In genomic region chr15:85727068-85727467, GRCh38 we compare ENCODE assay signal across 9 cellular contexts.
DNase-seq lines count a peak whose midpoint lies in the region; ATAC-seq and TF ChIP-seq lines count a peak whose summit lies in the region.
"Had no signal": no experiment of that assay in that cellular context is flagged by ENCODE, and none has a peak within 500 bp of the region (broad histone marks: within the 10 kb centered on the region; RNA-seq: fewer than 3 reads in every experiment).

No MANE protein-coding gene starts in this region.

- no peak overlapping the region for H3K23ac ChIP-seq in H9 (ENCODE audit: insufficient read length, low read depth, low read length)

- no peak overlapping the region for H3K56ac ChIP-seq in H9 (ENCODE audit: insufficient read length, low read depth, low read length)

- no peaks in the 10 kb centered on the region; a peak in 1 of 5 replicates for H3K9me3 Mint-ChIP-seq in H9

- H3K27me3 ChIP-seq in mammary epithelial cell (ENCODE audit: insufficient read depth, low read length) (no peaks in the 10 kb centered on the region), spleen (replicated peaks in 1 of 7) (no peaks in the 10 kb centered on the region), H9 (ENCODE audit: insufficient read depth, low read length) (no peaks in the 10 kb centered on the region)

- H4K8ac ChIP-seq in H9 (replicated peaks; ENCODE audit: insufficient read length, low read depth, low read length): no peak overlapping the region

- in situ Hi-C loops in mammary epithelial cell (cut with MboI; ENCODE audit: low sequenced_read_pairs in 2 of 2): no loop called here

- no peak overlapping the region for H4K91ac ChIP-seq in H9 (ENCODE audit: insufficient read length, low read depth, low read length)

- no peak overlapping the region for H2BK20ac ChIP-seq in H9 (ENCODE audit: low read depth, low read length, poor library complexity, severe bottlenecking)

- H3K4me3 Mint-ChIP-seq in H9: no peak overlapping the region

- WGBS in mammary epithelial cell (ENCODE audit: low coverage, missing lambda C conversion rate): 17% methylated on average over 2 of the region's 2 CpGs
- 81 to 94% (median 87%) methylated on average over 2 of the region's 2 CpGs for WGBS in spleen, 5 donors
- WGBS in H9 (ENCODE audit: extremely low coverage, insufficient read length, low lambda C conversion rate): no CpG with 5 or more reads among the region's 2 CpGs

- H3K23me2 ChIP-seq in H9 (ENCODE audit: insufficient read length, low read depth, low read length, poor library complexity, severe bottlenecking): no peaks in the 10 kb centered on the region

- intact Hi-C loops in mammary epithelial cell (cut with micrococcal nuclease): loop anchor here (5.0 kb wide), 1 partner anchor 430 kb away; no protein-coding TSS in a partner anchor
- intact Hi-C loops in left colon (cut with DNase I, micrococcal nuclease): loop anchor here in 1 of 2 donors (10.0 kb wide), 1 partner anchor 242 kb away; no protein-coding TSS in a partner anchor
- intact Hi-C loops in spleen (cut with DNase I; ENCODE audit: low total_unique reads): no loop called here

- no peak overlapping the region for H3T11ph ChIP-seq in H9 (ENCODE audit: low read length)

- TF ChIP-seq CTCF in mammary epithelial cell (conservative IDR thresholded peaks at IDR 0.05 in 1 of 2, IDR thresholded peaks at IDR 0.05 in 1 of 2; ENCODE audit: extremely low read depth in 1 of 2, insufficient read depth in 1 of 2, low read depth in 1 of 2, low read length in 2 of 2) (no peak), spleen (IDR thresholded peaks at IDR 0.05 in 8 of 11, conservative IDR thresholded peaks at IDR 0.05 in 3 of 11) (no peak), H9 (conservative IDR thresholded peaks at IDR 0.05) (no peak)

- H2AFZ ChIP-seq in mammary epithelial cell (ENCODE audit: low read depth, low read length) (no peak overlapping the region), H9 (ENCODE audit: low read length) (no peak overlapping the region)

- peaks cover 6% of the 10 kb centered on the region for H3K4me1 ChIP-seq in mammary epithelial cell (ENCODE audit: insufficient read depth, low read length)
- H3K4me1 ChIP-seq in spleen: peaks cover 0 to 43% (median 14%) of the 10 kb centered on the region in 6 donors
- no peaks in the 10 kb centered on the region for H3K4me1 ChIP-seq in H9 (ENCODE audit: insufficient read depth, low read length)

- H3K4ac ChIP-seq in H9 (ENCODE audit: low read depth, low read length): no peak overlapping the region

- H3K18ac ChIP-seq in H9 (ENCODE audit: insufficient read length, low read depth, low read length): no peak overlapping the region

- no peak overlapping the region for H3K27ac Mint-ChIP-seq in H9

- no TSS peak for BruUV-seq in mammary epithelial cell (replicated peaks; lab: Mats Ljungman, UMichigan)

- no peak overlapping the region for H2BK12ac ChIP-seq in H9 (ENCODE audit: insufficient read length, low read depth, low read length)

- H3K9ac ChIP-seq in mammary epithelial cell (ENCODE audit: insufficient read depth, low read length): no peak overlapping the region
- no peak overlapping the region for H3K9ac ChIP-seq in H9 (ENCODE audit: extremely low read depth, insufficient read length, low read length)

- H3K27ac ChIP-seq in mammary epithelial cell (ENCODE audit: insufficient read depth, low read depth, low read length) (no peak overlapping the region), spleen (peak overlapping the region in 6 of 8 donors; percentile 17 to 69 (median 36)), H9 (ENCODE audit: insufficient read length, low read depth, low read length) (no peak overlapping the region)

- no peak overlapping the region for H2BK120ac ChIP-seq in H9 (ENCODE audit: low read depth, low read length, poor library complexity, severe bottlenecking)

- H3K36me3 Mint-ChIP-seq in H9 (ENCODE audit: insufficient read depth in 1 of 3, low read depth in 3 of 3): peaks cover 15 to 43% (median 32%) of the 10 kb centered on the region in 3 experiments

- no peak overlapping the region for H4K5ac ChIP-seq in H9 (ENCODE audit: insufficient read length, low read depth, low read length)

- H4K20me1 ChIP-seq in mammary epithelial cell (ENCODE audit: insufficient read depth, low read length) (no peaks in the 10 kb centered on the region), H9 (ENCODE audit: control insufficient read depth, insufficient read depth, insufficient read length) (no peaks in the 10 kb centered on the region)

- H3K4me1 Mint-ChIP-seq in H9: no peaks in the 10 kb centered on the region

- H2BK5ac ChIP-seq in H9 (ENCODE audit: insufficient read length, low read length): no peak overlapping the region

- CTCF ChIA-PET in mammary epithelial cell (lab: Charles Lee; ENCODE audit: low non-redundant PET): no interaction called here

- H3K9me3 ChIP-seq in mammary epithelial cell (replicated peaks; ENCODE audit: insufficient read depth, low read length) (no peaks in the 10 kb centered on the region), spleen (no peaks in the 10 kb centered on the region), H9 (ENCODE audit: control insufficient read depth, low read depth, low read length) (no peaks in the 10 kb centered on the region)

- no peak overlapping the region for H3K14ac ChIP-seq in H9 (ENCODE audit: insufficient read depth, low read length)

- H2BK15ac ChIP-seq in H9 (ENCODE audit: low read depth, low read length): no peak overlapping the region

- H2AK5ac ChIP-seq in H9 (ENCODE audit: insufficient read length, low read length): no peak overlapping the region

- no peaks in the 10 kb centered on the region for H3K79me1 ChIP-seq in H9 (ENCODE audit: insufficient read depth, low read depth, low read length, poor library complexity, severe bottlenecking)

- H3K36me3 ChIP-seq in mammary epithelial cell (ENCODE audit: insufficient read depth, low read length): peaks cover 18% of the 10 kb centered on the region
- H3K36me3 ChIP-seq in spleen: peaks cover 3 to 100% (median 95%) of the 10 kb centered on the region in 6 donors

- DNase-seq in GM04504 (ENCODE audit: low read depth) (peak; percentile 38), mammary epithelial cell (peak; percentile 38), left colon (peak in 1 of 2 donors; percentile 33), spleen (no peak), NOMO-1 treated with DMSO at 0.1 percent for 48 hours (lab: John Stamatoyannopoulos, UW; ENCODE audit: unreplicated experiment) (no peak), H9 (no peak), HPDE6-E6E7 (ENCODE audit: extremely low spot score) (no peak)
- no peak for DNase-seq in stimulated activated CD4-positive, alpha-beta T cell treated with anti-CD3 and anti-CD28 coated beads, Interleukin-4, amount 100 ng/mL, for 1 hour
- DNase-seq: activated CD4-positive, alpha-beta T cell treated with anti-CD3 and anti-CD28 coated beads for 4 hours had no signal

- dilution Hi-C loops in mammary epithelial cell (cut with HindIII; ENCODE audit: low sequenced_read_pairs): no loop called here

- no peak for TF ChIP-seq POLR2A in spleen (IDR thresholded peaks at IDR 0.05)

- peak; percentile 49 for ATAC-seq in left colon

- H3K4me3 ChIP-seq in mammary epithelial cell (replicated peaks in 1 of 3; ENCODE audit: insufficient read depth in 1 of 3, low read depth in 2 of 3, low read length in 3 of 3): no peak overlapping the region
- H3K4me3 ChIP-seq in spleen: no peak overlapping the region

- H3K79me2 ChIP-seq in mammary epithelial cell (ENCODE audit: insufficient read depth, low read length): no peaks in the 10 kb centered on the region
- H3K79me2 ChIP-seq in H9 (ENCODE audit: insufficient read depth, low read length): no peaks in the 10 kb centered on the region

- H3K4me2 ChIP-seq in mammary epithelial cell (ENCODE audit: insufficient read depth, low read depth, low read length) (no peak overlapping the region), H9 (ENCODE audit: insufficient read depth, insufficient read length, low read length) (no peak overlapping the region)

- H3K27me3 Mint-ChIP-seq in H9 (ENCODE audit: low read depth): no peaks in the 10 kb centered on the region

Comparison
In these comparisons a context has a peak if more than half of its experiments do, and no peak if none do; other contexts are left out.
1. DNase-seq: peak in GM04504 (single experiment) and mammary epithelial cell (single experiment); none in spleen (single experiment), stimulated activated CD4-positive, alpha-beta T cell treated with anti-CD3 and anti-CD28 coated beads, Interleukin-4, amount 100 ng/mL, for 1 hour (single experiment), NOMO-1 treated with DMSO at 0.1 percent for 48 hours (single experiment), H9 (single experiment) and HPDE6-E6E7 (single experiment).
2. H3K27ac ChIP-seq: peak in spleen (6 of 8); none in mammary epithelial cell (single experiment) and H9 (single experiment).